8 cellular contexts compared by ENCODE assay signal in the genomic region with DNA sequence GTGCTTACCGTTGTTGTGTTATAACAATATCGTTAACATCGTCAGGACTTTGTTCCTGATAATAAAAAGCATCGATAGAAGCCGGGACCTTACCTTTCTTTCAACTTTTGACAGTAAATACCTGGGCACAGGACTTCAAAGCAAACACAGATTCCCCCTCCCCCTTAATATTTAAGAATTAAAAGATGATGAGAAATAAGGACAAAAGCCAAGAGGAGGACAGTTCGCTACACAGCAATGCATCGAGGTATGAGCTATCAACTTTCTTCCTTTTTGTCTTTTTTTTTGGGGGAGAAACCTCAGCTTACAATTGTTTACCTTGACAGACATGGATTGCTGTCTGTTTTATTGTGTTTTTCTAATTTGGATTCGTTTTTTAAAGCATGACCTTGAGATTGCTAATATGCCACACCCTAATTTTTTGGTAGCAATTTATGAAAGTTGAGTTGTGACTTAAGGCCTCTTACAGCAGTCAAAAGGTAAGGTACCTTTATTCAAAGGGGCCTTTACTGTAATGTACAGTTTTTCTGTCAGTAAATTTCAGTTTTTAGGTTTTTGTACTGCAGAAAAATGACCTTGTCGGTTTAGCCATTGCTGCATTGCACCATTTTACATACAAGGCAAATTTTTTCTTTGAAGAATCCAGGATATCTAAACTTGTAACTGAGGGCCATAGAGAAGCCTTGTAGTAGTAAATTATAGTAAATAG. TPM values are rescaled to one million over a fixed set of nuclear protein-coding genes. Genes with fewer than 3 reads are reported as not detected.
DNase-seq lines count a peak whose midpoint lies in the region; ATAC-seq and TF ChIP-seq lines count a peak whose summit lies in the region.

No MANE protein-coding gene starts in this region.

- no peaks in the 10 kb centered on the region for H3K27me3 Mint-ChIP-seq in activated T-cell treated with anti-CD3 and anti-CD28 coated beads, Interleukin-2, amount 50 U/mL, for 24 hours
- no peaks in the 10 kb centered on the region for H3K27me3 Mint-ChIP-seq in activated B cell treated with CpG ODN at 0.5 μM for 24 hours
- H3K27me3 Mint-ChIP-seq in stimulated activated memory B cell treated with anti-CD40 and anti-IgM and Interleukin-4, amounts not matched to agents 10 μg/mL and 1 μg/mL and 100 μg/mL, for 72 hours: no peaks in the 10 kb centered on the region

- no peaks in the 10 kb centered on the region; the same call in 1 of the 2 replicates for H3K36me3 ChIP-seq in iPS DF 6.9 (ENCODE audit: control insufficient read depth, insufficient read depth, low read length)

- H3K4me1 ChIP-seq in iPS DF 6.9 (ENCODE audit: control insufficient read depth, insufficient read depth, low read length): no peaks in the 10 kb centered on the region

- DNase-seq in activated T-cell treated with anti-CD3 and anti-CD28 coated beads, Interleukin-2, amount 50 U/mL, for 24 hours: no peak
- no peak for DNase-seq in activated T-cell treated with anti-CD3 and anti-CD28 coated beads, Interleukin-2, amount 50 U/mL, for 1 hour
- DNase-seq in activated B cell treated with CpG ODN at 0.5 μM for 24 hours (no peak), iPS DF 6.9 (ENCODE audit: low read depth, low spot score) (no peak), NCI-H510A (lab: John Stamatoyannopoulos, UW) (no peak), activated gamma-delta T cell treated with Interleukin-2 at 50 U/mL for 16 hours (no peak)

- no peak overlapping the region for H3K27ac ChIP-seq in iPS DF 6.9 (ENCODE audit: low read length)

- H3K4me3 Mint-ChIP-seq in activated T-cell treated with anti-CD3 and anti-CD28 coated beads, Interleukin-2, amount 50 U/mL, for 24 hours: peak overlapping the region; percentile 99
- peak overlapping the region; percentile 97 for H3K4me3 Mint-ChIP-seq in activated B cell treated with CpG ODN at 0.5 μM for 24 hours
- peak overlapping the region; percentile 99 for H3K4me3 Mint-ChIP-seq in stimulated activated memory B cell treated with anti-CD40 and anti-IgM and Interleukin-4, amounts not matched to agents 10 μg/mL and 1 μg/mL and 100 μg/mL, for 72 hours

- peak overlapping the region; percentile 99 for H3K27ac Mint-ChIP-seq in activated T-cell treated with anti-CD3 and anti-CD28 coated beads, Interleukin-2, amount 50 U/mL, for 24 hours
- peak overlapping the region; percentile 100 for H3K27ac Mint-ChIP-seq in activated B cell treated with CpG ODN at 0.5 μM for 24 hours
- H3K27ac Mint-ChIP-seq in stimulated activated memory B cell treated with anti-CD40 and anti-IgM and Interleukin-4, amounts not matched to agents 10 μg/mL and 1 μg/mL and 100 μg/mL, for 72 hours: peak overlapping the region; percentile 99

- H3K9me3 ChIP-seq in iPS DF 6.9 (ENCODE audit: control insufficient read depth, insufficient read depth, low read length): no peaks in the 10 kb centered on the region

- intact Hi-C loops in activated B cell treated with CpG ODN at 0.5 μM for 24 hours (cut with micrococcal nuclease): loop anchor here (2.0 kb wide), 1 partner anchor 52 kb away; no protein-coding TSS in a partner anchor

- WGBS in iPS DF 6.9 (ENCODE audit: insufficient coverage, insufficient read length): no CpG with 5 or more reads among the region's 9 CpGs

- H3K27me3 ChIP-seq in iPS DF 6.9 (ENCODE audit: control insufficient read depth, insufficient read depth, low read length): no peaks in the 10 kb centered on the region

- H3K4me3 ChIP-seq in iPS DF 6.9 (ENCODE audit: low read length): peak overlapping the region; percentile 78

- H3K4me1 Mint-ChIP-seq in activated T-cell treated with anti-CD3 and anti-CD28 coated beads, Interleukin-2, amount 50 U/mL, for 24 hours (ENCODE audit: low read depth): peaks cover 58% of the 10 kb centered on the region
- H3K4me1 Mint-ChIP-seq in activated B cell treated with CpG ODN at 0.5 μM for 24 hours: peaks cover 68% of the 10 kb centered on the region
- H3K4me1 Mint-ChIP-seq in stimulated activated memory B cell treated with anti-CD40 and anti-IgM and Interleukin-4, amounts not matched to agents 10 μg/mL and 1 μg/mL and 100 μg/mL, for 72 hours: peaks cover 61% of the 10 kb centered on the region

- CTCF ChIA-PET in activated B cell treated with CpG ODN at 0.5 μM for 24 hours (lab: Charles Lee): interaction anchor here (0.6 to 5.0 kb wide), 10 partner anchors 10 to 92 kb away, joined by 3 to 33 read pairs (median 6); no protein-coding TSS in a partner anchor

- POLR2A ChIA-PET in activated B cell treated with CpG ODN at 0.5 μM for 24 hours (lab: Charles Lee): interaction anchor here (0.6 to 10.5 kb wide), 18 partner anchors 8 to 104 kb away, joined by 3 to 449 read pairs (median 17); no protein-coding TSS in a partner anchor

- TF ChIP-seq CTCF in activated B cell treated with CpG ODN at 0.5 μM for 24 hours (IDR thresholded peaks at IDR 0.05): no peak

- peaks cover 17% of the 10 kb centered on the region for H3K9me3 Mint-ChIP-seq in activated T-cell treated with anti-CD3 and anti-CD28 coated beads, Interleukin-2, amount 50 U/mL, for 24 hours
- peaks cover 7% of the 10 kb centered on the region for H3K9me3 Mint-ChIP-seq in activated B cell treated with CpG ODN at 0.5 μM for 24 hours
- peaks cover 7% of the 10 kb centered on the region for H3K9me3 Mint-ChIP-seq in stimulated activated memory B cell treated with anti-CD40 and anti-IgM and Interleukin-4, amounts not matched to agents 10 μg/mL and 1 μg/mL and 100 μg/mL, for 72 hours

- peaks cover 93% of the 10 kb centered on the region for H3K36me3 Mint-ChIP-seq in activated T-cell treated with anti-CD3 and anti-CD28 coated beads, Interleukin-2, amount 50 U/mL, for 24 hours (ENCODE audit: low read depth)
- peaks cover 71% of the 10 kb centered on the region for H3K36me3 Mint-ChIP-seq in activated B cell treated with CpG ODN at 0.5 μM for 24 hours (ENCODE audit: low read depth)
- H3K36me3 Mint-ChIP-seq in stimulated activated memory B cell treated with anti-CD40 and anti-IgM and Interleukin-4, amounts not matched to agents 10 μg/mL and 1 μg/mL and 100 μg/mL, for 72 hours: peaks cover 54% of the 10 kb centered on the region

- ATAC-seq in activated B cell treated with CpG ODN at 0.5 μM for 24 hours (ENCODE audit: low read depth) (no peak), HG02885 (IDR thresholded peaks at IDR 0.05; ENCODE audit: poor library complexity, unreplicated experiment) (no peak)
- no peak for ATAC-seq in stimulated activated memory B cell treated with anti-CD40 and anti-IgM and Interleukin-4, amounts not matched to agents 10 μg/mL and 1 μg/mL and 100 μg/mL, for 72 hours

RNA-seq across cellular contexts. Expression of a gene that starts 1.1 kb away (rescaled TPM):
- 249 and 298 TPM in 2 replicates for total RNA-seq in activated B cell treated with CpG ODN at 0.5 μM for 24 hours
